In genomic region chr17:74212913-74213791, GRCh38 we compare ENCODE assay signal across 8 cellular contexts. TPM values are rescaled to one million over a fixed set of nuclear protein-coding genes. Genes with fewer than 3 reads are reported as not detected.
DNase-seq lines count a peak whose midpoint lies in the region; ATAC-seq, FAIRE-seq and TF ChIP-seq lines count a peak whose summit lies in the region.

Gene TTYH2, plus strand, starts transcription at chr17:74213571. Its CDS starts 17 bp downstream, at chr17:74213588.

- H3K27me3 Mint-ChIP-seq in T-cell (no peaks in the 10 kb centered on the region), progenitor cell of endocrine pancreas (peaks cover 61% of the 10 kb centered on the region)

- TF ChIP-seq CTCF in GM12864 (IDR thresholded peaks at IDR 0.05; ENCODE audit: low read depth, low read length, missing control alignments) (peak; percentile 36), adrenal gland (IDR thresholded peaks at IDR 0.05) (peak in 4 of 6 experiments; percentile 42 to 49 (median 46)), progenitor cell of endocrine pancreas (IDR thresholded peaks at IDR 0.05; ENCODE audit: unreplicated experiment) (peak; percentile 30)

- DNase-seq in GM12864 (ENCODE audit: low read depth): peak; percentile 51
- DNase-seq in NCI-H1105 (lab: John Stamatoyannopoulos, UW): peak; percentile 57
- DNase-seq in T-cell: peak; percentile 34 to 73 (median 54)
- DNase-seq in adrenal gland: peak; percentile 90 to 95 (median 93)
- peak; percentile 90 for DNase-seq in left cardiac atrium
- peak; percentile 39 for DNase-seq in progenitor cell of endocrine pancreas (ENCODE audit: low spot score, unreplicated experiment)
- peak; percentile 93 for DNase-seq in urothelium cell line (ENCODE audit: low spot score)

- FAIRE-seq in urothelium cell line (lab: Jason Lieb, UNC): peak; percentile 58

- intact Hi-C loops in adrenal gland (cut with DNase I) (loop anchor here (5.0 to 10.0 kb wide), 3 partner anchors 62 to 152 kb away; partner anchors contain the start of genes BTBD17 (in 1 of the 2), DNAI2 (in 1 of the 2) and GPR142 (in 1 of the 2)), left cardiac atrium (cut with DNase I) (loop anchor here (1.0 to 10.0 kb wide), 4 partner anchors 62 to 149 kb away; partner anchors contain the start of genes BTBD17 (in 1 of the 2) and DNAI2 (in 1 of the 2))

- H3K27me3 ChIP-seq in adrenal gland: no peaks in the 10 kb centered on the region

- H3K9me3 Mint-ChIP-seq in T-cell (no peaks in the 10 kb centered on the region), progenitor cell of endocrine pancreas (ENCODE audit: low read depth) (no peaks in the 10 kb centered on the region)

- 0 to 3% (median 1%) methylated on average over 11 to 62 of the region's 62 CpGs for WGBS in adrenal gland, 4 donors

- peak within 1 kb of the TSS; percentile 80 to 95 (median 92) for H3K4me3 Mint-ChIP-seq in T-cell
- H3K4me3 Mint-ChIP-seq in progenitor cell of endocrine pancreas (ENCODE audit: low read depth): peak within 1 kb of the TSS; percentile 65

- peaks cover 0 to 23% of the 10 kb centered on the region in 2 donors for H3K36me3 ChIP-seq in adrenal gland (replicated peaks in 1 of 2)

- TF ChIP-seq POLR2A in adrenal gland (IDR thresholded peaks at IDR 0.05): peak in 1 of 2 donors; percentile 91

- H3K9me3 ChIP-seq in adrenal gland (replicated peaks in 1 of 3): no peaks in the 10 kb centered on the region

- peaks cover 25% of the 10 kb centered on the region for H3K36me3 Mint-ChIP-seq in T-cell
- peaks cover 16% of the 10 kb centered on the region for H3K36me3 Mint-ChIP-seq in progenitor cell of endocrine pancreas (ENCODE audit: insufficient read depth)

- H3K27ac Mint-ChIP-seq in T-cell (peak within 1 kb of the TSS; percentile 89 to 96), progenitor cell of endocrine pancreas (peak within 1 kb of the TSS; percentile 47)

- POLR2A ChIA-PET in T-cell (lab: Charles Lee): interaction anchor here in 1 of 2 donors (0.6 kb wide), 1 partner anchor 138 kb away, joined by 6 read pairs; no protein-coding TSS in a partner anchor

- H3K4me1 ChIP-seq in adrenal gland (replicated peaks in 1 of 2): peaks cover 23 to 35% of the 10 kb centered on the region in 2 donors

- H3K4me1 Mint-ChIP-seq in T-cell (peaks cover 43 to 67% (median 57%) of the 10 kb centered on the region in 3 donors), progenitor cell of endocrine pancreas (ENCODE audit: low read depth) (peaks cover 10% of the 10 kb centered on the region)

- ATAC-seq in HG02610 (IDR thresholded peaks at IDR 0.05; ENCODE audit: unreplicated experiment) (peak; percentile 64), T-cell (replicated peaks in 1 of 4) (peak; percentile 78 to 82 (median 80)), left cardiac atrium (peak; percentile 87 to 89)

- CTCF ChIA-PET in T-cell (lab: Charles Lee): interaction anchor here (0.6 to 1.6 kb wide), 5 partner anchors 10 to 195 kb away, joined by 3 to 12 read pairs (median 5); partner anchors contain the start of gene RPL38 (in 1 of the 2)

- H3K4me3 ChIP-seq in GM12864 (ENCODE audit: low read depth, low read length) (peak within 1 kb of the TSS; percentile 54), adrenal gland (peak within 1 kb of the TSS; percentile 3 to 64 (median 34))

- H3K27ac ChIP-seq in adrenal gland: peak within 1 kb of the TSS; percentile 62 to 89 (median 85)

RNA-seq across cellular contexts. Expression of gene TTYH2, which starts in this region (rescaled TPM):
- total RNA-seq in T-cell: 10 to 100 TPM; 10.0 to 21.7 (median 16.0) TPM
- total RNA-seq in adrenal gland: 10 to 100 TPM in 4 of 8 donors, 1 to 10 TPM in 4; 4.3 to 24.0 (median 9.9) TPM
- 10 to 100 TPM in 1 of 3 donors, 1 to 10 TPM in 2; 2.9 to 40.5 (median 5.6) TPM for polyA plus RNA-seq in adrenal gland
- 10 to 100 TPM; 15.6 to 23.3 TPM for total RNA-seq in left cardiac atrium
- 0.69 and 1.1 TPM in 2 replicates for total RNA-seq in progenitor cell of endocrine pancreas

Comparison
In these comparisons a context has a peak if more than half of its experiments do, and no peak if none do; other contexts are left out.
1. Peak in every context shown above with its lines: DNase-seq, ATAC-seq, H3K4me3 ChIP-seq and H3K27ac ChIP-seq.
2. DNase-seq: peak in every context shown above with its lines; median percentile 93 in adrenal gland; 93 in urothelium cell line; 90 in left cardiac atrium; 57 in NCI-H1105; 54 in T-cell; 51 in GM12864; 39 in progenitor cell of endocrine pancreas.